Comparison of ENCODE assay signal across 8 cellular contexts in the genomic region with DNA sequence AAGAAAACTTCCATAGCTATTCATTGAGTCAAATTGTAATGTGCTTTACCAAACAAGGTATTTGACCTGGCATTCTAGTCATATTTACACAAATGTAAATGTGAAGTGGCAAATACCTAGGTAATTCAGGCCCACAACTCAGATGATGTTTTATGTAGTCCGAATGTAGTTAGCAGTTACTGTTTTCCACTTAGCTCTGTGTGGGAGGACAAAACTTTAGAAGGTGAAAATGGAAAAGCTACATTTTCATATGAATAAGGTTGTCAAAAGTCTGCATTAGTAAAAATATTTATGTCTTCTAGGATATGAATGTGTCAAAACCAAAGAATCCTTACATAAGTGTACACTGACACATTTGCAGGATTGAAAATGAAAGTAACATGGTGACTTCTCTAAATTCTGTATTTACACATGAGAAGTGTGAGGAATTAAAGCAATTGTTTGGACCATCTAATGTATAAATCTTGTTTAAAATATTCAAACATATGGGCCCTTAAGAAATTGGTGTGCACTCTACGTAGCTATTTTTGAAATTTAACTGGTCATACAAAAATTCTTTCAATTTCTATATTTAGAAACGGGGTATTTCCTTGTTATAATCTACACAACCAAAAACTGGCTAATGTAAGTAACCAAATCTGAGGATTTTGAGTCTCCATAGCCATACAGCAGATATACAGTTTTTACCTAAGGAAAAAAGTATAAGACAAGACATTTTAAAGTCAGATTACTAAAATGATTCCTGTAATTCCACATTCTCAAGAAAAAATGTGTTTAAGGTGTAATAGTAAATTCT. TPM values are rescaled to one million over a fixed set of nuclear protein-coding genes. Genes with fewer than 3 reads are reported as not detected.
DNase-seq lines count a peak whose midpoint lies in the region; ATAC-seq and TF ChIP-seq lines count a peak whose summit lies in the region.

No MANE protein-coding gene starts in this region.

- peak overlapping the region; percentile 55 for H3K27ac ChIP-seq in subcutaneous abdominal adipose tissue (ENCODE audit: low read depth, low read length)
- H3K27ac ChIP-seq in substantia nigra (ENCODE audit: low read depth, low read length, poor library complexity, severe bottlenecking) = no peak overlapping the region

- H3K9me3 ChIP-seq in subcutaneous abdominal adipose tissue (ENCODE audit: control insufficient read depth in 5 of 5, low read length in 5 of 5) = no peaks in the 10 kb centered on the region

- H3K36me3 Mint-ChIP-seq in activated B cell treated with CpG ODN at 0.5 μM for 24 hours (ENCODE audit: low read depth) = peaks cover 57% of the 10 kb centered on the region

- TF ChIP-seq CTCF in LNCaP clone FGC (IDR thresholded peaks at IDR 0.05; ENCODE audit: control insufficient read depth, extremely low read depth, insufficient read depth) = no peak
- no peak for TF ChIP-seq CTCF in activated B cell treated with CpG ODN at 0.5 μM for 24 hours (IDR thresholded peaks at IDR 0.05)

- H3K27ac Mint-ChIP-seq in activated B cell treated with CpG ODN at 0.5 μM for 24 hours = peak overlapping the region; percentile 96

- no peak for ATAC-seq in activated B cell treated with CpG ODN at 0.5 μM for 24 hours (ENCODE audit: low read depth)
- no peak for ATAC-seq in GM21576 (IDR thresholded peaks at IDR 0.05; ENCODE audit: unreplicated experiment)

- H3K9me3 Mint-ChIP-seq in activated B cell treated with CpG ODN at 0.5 μM for 24 hours = no peaks in the 10 kb centered on the region

- peaks cover 5 to 23% (median 12%) of the 10 kb centered on the region in 5 donors for H3K36me3 ChIP-seq in subcutaneous abdominal adipose tissue (ENCODE audit: control insufficient read depth in 5 of 5, insufficient read depth in 5 of 5, low read length in 5 of 5)

- no peaks in the 10 kb centered on the region for H3K27me3 ChIP-seq in subcutaneous abdominal adipose tissue (ENCODE audit: control insufficient read depth in 5 of 5, insufficient read depth in 4 of 5, low read length in 5 of 5)

- H3K27me3 Mint-ChIP-seq in activated B cell treated with CpG ODN at 0.5 μM for 24 hours = no peaks in the 10 kb centered on the region

- peaks cover 54% of the 10 kb centered on the region for H3K4me1 Mint-ChIP-seq in activated B cell treated with CpG ODN at 0.5 μM for 24 hours

- peak; percentile 16 for DNase-seq in DMS79 (lab: John Stamatoyannopoulos, UW)
- no peak for DNase-seq in LNCaP clone FGC (ENCODE audit: low read depth)
- DNase-seq in activated B cell treated with CpG ODN at 0.5 μM for 24 hours = no peak
- DNase-seq in globus pallidus (ENCODE audit: low spot score) = peak; percentile 43
- DNase-seq in NCI-H187 treated with DMSO at 0.1 percent for 48 hours (lab: John Stamatoyannopoulos, UW) = no peak
- DNase-seq in substantia nigra (lab: John Stamatoyannopoulos, UW) = no peak

- peak overlapping the region; percentile 97 for H3K4me3 Mint-ChIP-seq in activated B cell treated with CpG ODN at 0.5 μM for 24 hours

- H3K9ac ChIP-seq in subcutaneous abdominal adipose tissue (ENCODE audit: low read length in 5 of 5) = peak overlapping the region in 4 of 5 donors; percentile 3 to 72 (median 56)

- POLR2A ChIA-PET in activated B cell treated with CpG ODN at 0.5 μM for 24 hours (lab: Charles Lee) = interaction anchor here (0.6 to 15.4 kb wide), 12 partner anchors 6 to 1745 kb away, joined by 3 to 389 read pairs (median 6); a partner anchor contains a TSS

- peak overlapping the region; percentile 75 for H3K4me3 ChIP-seq in LNCaP clone FGC (ENCODE audit: low read depth, low read length)
- peak overlapping the region; percentile 36 to 90 (median 85) for H3K4me3 ChIP-seq in subcutaneous abdominal adipose tissue (ENCODE audit: low read depth in 1 of 5, low read length in 5 of 5)

- CTCF ChIA-PET in activated B cell treated with CpG ODN at 0.5 μM for 24 hours (lab: Charles Lee) = interaction anchor here (1.5 to 1.7 kb wide), 2 partner anchors 15 to 346 kb away, joined by 5 to 8 read pairs; no protein-coding TSS in a partner anchor

- H3K4me1 ChIP-seq in subcutaneous abdominal adipose tissue (ENCODE audit: control insufficient read depth in 5 of 5, insufficient read depth in 5 of 5, low read length in 5 of 5) = peaks cover 0 to 70% (median 66%) of the 10 kb centered on the region in 5 donors

- intact Hi-C loops in activated B cell treated with CpG ODN at 0.5 μM for 24 hours (cut with micrococcal nuclease) = no loop called here

RNA-seq across cellular contexts. Expression of a gene that starts 5.4 kb away (rescaled TPM):
- 56.6 and 59.0 TPM in 2 replicates for total RNA-seq in activated B cell treated with CpG ODN at 0.5 μM for 24 hours

RNA-seq across cellular contexts. Expression of a gene that starts 26.6 kb away (rescaled TPM):
- total RNA-seq in activated B cell treated with CpG ODN at 0.5 μM for 24 hours = 0.39 TPM in 1 of 2 replicates, not detected in the other

Comparison
In these comparisons a context has a peak if more than half of its experiments do, and no peak if none do; other contexts are left out.
1. DNase-seq: peak in DMS79 (single experiment) and globus pallidus (single experiment); none in LNCaP clone FGC (single experiment), activated B cell treated with CpG ODN at 0.5 μM for 24 hours (single experiment), NCI-H187 treated with DMSO at 0.1 percent for 48 hours (single experiment) and substantia nigra (0 of 49).